Comparison of ENCODE assay signal across 9 cellular contexts in the genomic region with DNA sequence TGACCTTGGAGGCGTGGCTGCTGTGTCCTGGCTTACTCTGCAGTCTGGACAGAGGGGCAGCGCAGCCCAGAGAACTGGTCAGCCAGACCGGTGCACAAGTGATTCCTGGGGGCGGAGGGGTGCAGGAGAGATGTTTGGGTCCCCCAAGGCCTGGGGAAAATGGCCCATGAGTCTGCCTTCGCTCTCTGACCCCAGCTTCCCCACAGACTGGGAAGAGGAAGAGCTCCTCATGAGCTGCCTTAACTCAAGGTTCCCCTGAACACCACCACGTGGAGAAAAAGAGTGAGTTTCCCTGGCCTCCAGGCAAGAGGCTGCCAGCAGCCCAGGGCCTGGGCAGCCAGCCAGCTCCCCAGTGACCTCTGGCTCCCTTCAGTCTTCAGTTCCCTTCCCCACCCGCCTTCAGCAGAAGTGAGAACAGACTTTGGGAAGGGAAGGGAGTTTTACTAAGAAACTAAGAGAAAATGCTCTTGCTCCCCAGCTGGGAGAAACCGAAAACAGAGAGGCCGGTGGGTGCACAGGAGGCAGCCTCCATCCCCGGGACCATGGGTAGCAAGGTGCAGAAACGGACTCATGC. TPM values are rescaled to one million over a fixed set of nuclear protein-coding genes. Genes with fewer than 3 reads are reported as not detected.
DNase-seq lines count a peak whose midpoint lies in the region; ATAC-seq and TF ChIP-seq lines count a peak whose summit lies in the region.
"Had no signal": no experiment of that assay in that cellular context is flagged by ENCODE, and none has a peak within 500 bp of the region (broad histone marks: within the 10 kb centered on the region; RNA-seq: fewer than 3 reads in every experiment).

No MANE protein-coding gene starts in this region.

- 38 to 44% methylated on average over 6 to 11 of the region's 11 CpGs for WGBS in testis, 2 donors

- in situ Hi-C loops in astrocyte of the cerebellum (cut with HindIII; ENCODE audit: low sequenced_read_pairs): loop anchor here (5.0 kb wide), 1 partner anchor 107 kb away; no protein-coding TSS in a partner anchor

- DNase-seq in CD4-positive, alpha-beta T cell: no peak
- DNase-seq in astrocyte of the cerebellum (ENCODE audit: low read depth): peak; percentile 49
- peak; percentile 78 for DNase-seq in kidney tubule cell (ENCODE audit: low spot score)
- DNase-seq in testis: peak; percentile 86
- no peak for DNase-seq in NK-92 (lab: John Stamatoyannopoulos, UW; ENCODE audit: unreplicated experiment)
- no peak for DNase-seq in glutamatergic neuron

- H3K36me3 ChIP-seq in KMS-11 (ENCODE audit: insufficient read depth): no peaks in the 10 kb centered on the region
- H3K36me3 ChIP-seq in testis (ENCODE audit: low read depth, missing control alignments): no peaks in the 10 kb centered on the region

- no peak overlapping the region for H3K4me3 Mint-ChIP-seq in CD4-positive, alpha-beta T cell
- no peak overlapping the region for H3K4me3 Mint-ChIP-seq in glutamatergic neuron (ENCODE audit: unreplicated experiment)

- H3K27me3 ChIP-seq in CD4-positive, alpha-beta T cell (ENCODE audit: control insufficient read depth, insufficient read depth, low read length): no peaks in the 10 kb centered on the region
- H3K27me3 ChIP-seq in KMS-11 (ENCODE audit: insufficient read depth, low read depth) (no peaks in the 10 kb centered on the region), testis (no peaks in the 10 kb centered on the region)

- no peak for ATAC-seq in CD4-positive, alpha-beta T cell (ENCODE audit: poor library complexity)
- ATAC-seq in HG03108 (IDR thresholded peaks at IDR 0.05; ENCODE audit: unreplicated experiment): no peak

- peak overlapping the region; percentile 73 for H3K27ac Mint-ChIP-seq in CD4-positive, alpha-beta T cell
- H3K27ac Mint-ChIP-seq in glutamatergic neuron (ENCODE audit: unreplicated experiment): no peak overlapping the region

- H3K36me3 Mint-ChIP-seq in CD4-positive, alpha-beta T cell (ENCODE audit: low read depth): peaks cover 28% of the 10 kb centered on the region
- H3K36me3 Mint-ChIP-seq in glutamatergic neuron (ENCODE audit: unreplicated experiment): no peaks in the 10 kb centered on the region

- H2AFZ ChIP-seq in KMS-11 (ENCODE audit: low read depth): peak overlapping the region; percentile 39; the same call in 1 of the 2 replicates

- H4K20me1 ChIP-seq in KMS-11 (ENCODE audit: insufficient read depth): no peaks in the 10 kb centered on the region

- H3K4me1 ChIP-seq in KMS-11 (ENCODE audit: low read depth, poor library complexity, severe bottlenecking) (peaks cover 87% of the 10 kb centered on the region), testis (peaks cover 21% of the 10 kb centered on the region)

- peak overlapping the region; percentile 54 for H3K9ac ChIP-seq in KMS-11

- no peak for TF ChIP-seq POLR2A in testis (IDR thresholded peaks at IDR 0.05)

- no peaks in the 10 kb centered on the region for H3K9me3 Mint-ChIP-seq in CD4-positive, alpha-beta T cell
- no peaks in the 10 kb centered on the region for H3K9me3 Mint-ChIP-seq in glutamatergic neuron (ENCODE audit: unreplicated experiment)

- no peaks in the 10 kb centered on the region for H3K79me2 ChIP-seq in KMS-11 (ENCODE audit: insufficient read depth, low read depth)

- H3K9me3 ChIP-seq in CD4-positive, alpha-beta T cell (ENCODE audit: control insufficient read depth, low read length): no peaks in the 10 kb centered on the region
- H3K9me3 ChIP-seq in testis: no peaks in the 10 kb centered on the region

- no peak overlapping the region for H3K4me3 ChIP-seq in KMS-11 (IDR thresholded peaks at IDR 0.05; ENCODE audit: insufficient read depth, low read depth, low read length)
- no peak overlapping the region for H3K4me3 ChIP-seq in astrocyte of the cerebellum (ENCODE audit: low read depth, low read length)
- no peak overlapping the region for H3K4me3 ChIP-seq in testis

- H3K4me1 Mint-ChIP-seq in CD4-positive, alpha-beta T cell (ENCODE audit: low read depth): peaks cover 48% of the 10 kb centered on the region
- H3K4me1 Mint-ChIP-seq in glutamatergic neuron (ENCODE audit: low read depth, unreplicated experiment): peaks cover 3% of the 10 kb centered on the region

- H3K27ac ChIP-seq in CD4-positive, alpha-beta T cell (ENCODE audit: low read depth, low read length): peak overlapping the region; percentile 2
- H3K27ac ChIP-seq in KMS-11: peak overlapping the region; percentile 83
- peak overlapping the region; percentile 34 to 39 for H3K27ac ChIP-seq in testis

- intact Hi-C loops in CD4-positive, alpha-beta T cell (cut with DNase I, micrococcal nuclease): loop anchor here in 1 of 2 experiments (5.0 kb wide), 1 partner anchor 43 kb away; the partner anchor contains the start of genes AFMID and TK1
- intact Hi-C loops in testis (cut with DNase I; ENCODE audit: low total_unique reads): no loop called here

- POLR2A ChIA-PET in CD4-positive, alpha-beta T cell (lab: Charles Lee): interaction anchor here (1.0 to 16.9 kb wide), 9 partner anchors 10 to 38 kb away, joined by 3 to 766 read pairs (median 5); partner anchors contain the start of genes TMC6 and TMC8

- H3K27me3 Mint-ChIP-seq in CD4-positive, alpha-beta T cell: no peaks in the 10 kb centered on the region
- peaks cover 10% of the 10 kb centered on the region for H3K27me3 Mint-ChIP-seq in glutamatergic neuron (ENCODE audit: unreplicated experiment)

- peak overlapping the region; percentile 79 for H3K4me2 ChIP-seq in KMS-11

- CTCF ChIA-PET in CD4-positive, alpha-beta T cell (lab: Charles Lee): interaction anchor here (1.0 kb wide), 2 partner anchors 9 to 32 kb away, joined by 3 read pairs; no protein-coding TSS in a partner anchor

- no peak for TF ChIP-seq CTCF in CD4-positive, alpha-beta T cell (IDR thresholded peaks at IDR 0.05)
- TF ChIP-seq CTCF in KMS-11 (conservative IDR thresholded peaks at IDR 0.05; ENCODE audit: low read depth, low read length): no peak
- peak; percentile 10 for TF ChIP-seq CTCF in astrocyte of the cerebellum (IDR thresholded peaks at IDR 0.05; ENCODE audit: low read depth, low read length, missing control alignments)
- TF ChIP-seq CTCF in testis (IDR thresholded peaks at IDR 0.05): no peak
- no peak for TF ChIP-seq CTCF in glutamatergic neuron (IDR thresholded peaks at IDR 0.05; ENCODE audit: partially characterized antibody, unreplicated experiment)

RNA-seq across cellular contexts. Expression of gene C17orf99, which starts 2.0 kb away (rescaled TPM):
- total RNA-seq in CD4-positive, alpha-beta T cell: not detected
- 1 to 10 TPM; 1.1 to 1.3 TPM for total RNA-seq in testis
- polyA plus RNA-seq in testis (ENCODE audit: insufficient read depth, low read depth, low replicate concordance): not detected
- total RNA-seq in glutamatergic neuron (ENCODE audit: unreplicated experiment): not detected
- total RNA-seq: lung microvascular endothelial cell had no signal

RNA-seq across cellular contexts. Expression of gene TMC8, which starts 13.7 kb away (rescaled TPM):
- total RNA-seq in CD4-positive, alpha-beta T cell: 100 to 1,000 TPM; 567 to 577 TPM
- total RNA-seq in testis: 1 to 10 TPM; 3.5 to 9.3 TPM
- 5.6 TPM for polyA plus RNA-seq in testis (ENCODE audit: insufficient read depth, low read depth, low replicate concordance)
- not detected for total RNA-seq in glutamatergic neuron (ENCODE audit: unreplicated experiment)

RNA-seq across cellular contexts. Expression of gene TMC6, which starts 15.7 kb away (rescaled TPM):
- 100 to 1,000 TPM; 645 to 659 TPM for total RNA-seq in CD4-positive, alpha-beta T cell
- total RNA-seq in testis: 10 to 100 TPM; 18.0 to 20.3 TPM
- polyA plus RNA-seq in testis (ENCODE audit: insufficient read depth, low read depth, low replicate concordance): 10.8 TPM
- 1.1 TPM for total RNA-seq in glutamatergic neuron (ENCODE audit: unreplicated experiment)

RNA-seq across cellular contexts. Expression of gene SYNGR2, which starts 24.1 kb away (rescaled TPM):
- total RNA-seq in CD4-positive, alpha-beta T cell: 10 to 100 TPM; 34.9 to 41.3 TPM
- total RNA-seq in testis (10 to 100 TPM; 68.7 to 70.6 TPM), glutamatergic neuron (ENCODE audit: unreplicated experiment) (3.2 TPM)
- 63.7 TPM for polyA plus RNA-seq in testis (ENCODE audit: insufficient read depth, low read depth, low replicate concordance)

RNA-seq across cellular contexts. Expression of gene TK1, which starts 42.6 kb away (rescaled TPM):
- total RNA-seq in CD4-positive, alpha-beta T cell: under 1 TPM; 0.78 to 0.88 TPM
- total RNA-seq in testis (1 to 10 TPM; 3.9 to 4.8 TPM), glutamatergic neuron (ENCODE audit: unreplicated experiment) (2.5 TPM)
- 5.7 TPM for polyA plus RNA-seq in testis (ENCODE audit: insufficient read depth, low read depth, low replicate concordance)

Comparison
In these comparisons a context has a peak if more than half of its experiments do, and no peak if none do; other contexts are left out.
1. DNase-seq: peak in astrocyte of the cerebellum (single experiment), kidney tubule cell (single experiment) and testis (single experiment); none in CD4-positive, alpha-beta T cell (0 of 10), NK-92 (single experiment) and glutamatergic neuron (single experiment).
2. H3K27ac ChIP-seq: peak in every context shown above with its lines; median percentile 83 in KMS-11; 36 in testis; 2 in CD4-positive, alpha-beta T cell.
3. RNA of gene TMC8, which starts 13.7 kb away (total RNA-seq): 567 to 577 TPM in CD4-positive, alpha-beta T cell; 3.5 to 9.3 TPM in testis and not detected in glutamatergic neuron (single experiment); every median in the first group is over 10 times any median in the second.
4. RNA of gene TMC6, which starts 15.7 kb away (total RNA-seq): 645 to 659 TPM in CD4-positive, alpha-beta T cell; 18.0 to 20.3 TPM in testis and 1.1 TPM in glutamatergic neuron (single experiment); every median in the first group is over 10 times any median in the second.